ENCODE assay signal across 16 cellular contexts in genomic region chr3:123431007-123431657, GRCh38. TPM values are rescaled to one million over a fixed set of nuclear protein-coding genes. Genes with fewer than 3 reads are reported as not detected.
DNase-seq lines count a peak whose midpoint lies in the region; ATAC-seq and TF ChIP-seq lines count a peak whose summit lies in the region.
"Had no signal": no experiment of that assay in that cellular context is flagged by ENCODE, and none has a peak within 500 bp of the region (broad histone marks: within the 10 kb centered on the region; RNA-seq: fewer than 3 reads in every experiment).

No MANE protein-coding gene starts in this region.

- no peak overlapping the region for H3K4me3 Mint-ChIP-seq in nephron
- H3K4me3 Mint-ChIP-seq: CD14-positive monocyte, H9 had no signal

- no peak overlapping the region for H3K4me3 ChIP-seq in left ventricle myocardium inferior
- no peak overlapping the region for H3K4me3 ChIP-seq in epithelial cell of proximal tubule (ENCODE audit: low read depth, low read length)
- no peak overlapping the region for H3K4me3 ChIP-seq in tibial artery

- H3K27ac ChIP-seq in left ventricle myocardium inferior (replicated peaks), result peak overlapping the region; percentile 89
- peak overlapping the region; percentile 90 to 96 for H3K27ac ChIP-seq in tibial artery

- no peak for ATAC-seq in left ventricle myocardium superior
- no peak for ATAC-seq in HG03039 (IDR thresholded peaks at IDR 0.05; ENCODE audit: unreplicated experiment)

- H3K36me3 ChIP-seq in left ventricle myocardium inferior, result no peaks in the 10 kb centered on the region
- H3K36me3 ChIP-seq in tibial artery, result no peaks in the 10 kb centered on the region

- H3K9me3 Mint-ChIP-seq in nephron, result no peaks in the 10 kb centered on the region
- H3K9me3 Mint-ChIP-seq: H9 had no signal

- peaks cover 24% of the 10 kb centered on the region for H3K27me3 Mint-ChIP-seq in nephron (ENCODE audit: low read depth)

- no peak for TF ChIP-seq CTCF in left ventricle myocardium inferior (IDR thresholded peaks at IDR 0.05; ENCODE audit: borderline replicate concordance)
- no peak for TF ChIP-seq CTCF in epithelial cell of proximal tubule (conservative IDR thresholded peaks at IDR 0.05; ENCODE audit: low read depth, low read length)
- TF ChIP-seq CTCF in nephron (IDR thresholded peaks at IDR 0.05; ENCODE audit: unreplicated experiment in 3 of 3), result no peak
- no peak for TF ChIP-seq CTCF in tibial artery (IDR thresholded peaks at IDR 0.05)

- H3K27me3 ChIP-seq in left ventricle myocardium inferior (ENCODE audit: low read depth) (no peaks in the 10 kb centered on the region), tibial artery (no peaks in the 10 kb centered on the region)

- peak overlapping the region in 2 of 3 experiments; percentile 46 to 68 for H3K27ac Mint-ChIP-seq in nephron

- intact Hi-C loops in left ventricle myocardium inferior (cut with micrococcal nuclease), result no loop called here
- intact Hi-C loops in left ventricle myocardium superior (cut with micrococcal nuclease), result no loop called here
- intact Hi-C loops in tibial artery (cut with DNase I; ENCODE audit: low total_unique reads), result no loop called here

- H3K4me1 Mint-ChIP-seq in nephron, result peaks cover 13% of the 10 kb centered on the region
- H3K4me1 Mint-ChIP-seq: CD14-positive monocyte had no signal

- no peak for DNase-seq in left ventricle myocardium inferior
- no peak for DNase-seq in left ventricle myocardium superior
- peak; percentile 76 for DNase-seq in epithelial cell of proximal tubule (ENCODE audit: low read depth)
- DNase-seq in tibial artery, result no peak
- no peak for DNase-seq in cerebellar nuclear complex (lab: John Stamatoyannopoulos, UW)
- no peak for DNase-seq in effector CD4-positive, alpha-beta T cell
- DNase-seq: COR-L47, H9, Karpas-422, MM.1S, NCI-H1105 treated with DMSO at 0.1 percent for 48 hours, NCI-H187 treated with DMSO at 0.1 percent for 48 hours, NCI-H446 treated with DMSO at 0.1 percent for 48 hours had no signal

- H3K9me3 ChIP-seq in left ventricle myocardium inferior (replicated peaks) (no peaks in the 10 kb centered on the region), tibial artery (no peaks in the 10 kb centered on the region)

- no peaks in the 10 kb centered on the region for H3K36me3 Mint-ChIP-seq in nephron (ENCODE audit: low read depth)
- H3K36me3 Mint-ChIP-seq: CD14-positive monocyte had no signal

- H3K4me1 ChIP-seq in left ventricle myocardium inferior (peaks cover 96% of the 10 kb centered on the region), tibial artery (peaks cover 0 to 98% (median 51%) of the 10 kb centered on the region in 4 donors)

RNA-seq across cellular contexts. Expression of gene ADCY5, which starts 17.8 kb away (rescaled TPM):
- 249 TPM for total RNA-seq in left ventricle myocardium inferior
- total RNA-seq in left ventricle myocardium superior, result 273 TPM
- total RNA-seq in epithelial cell of proximal tubule, result 0.07 and 2.7 TPM in 2 replicates

Comparison
In these comparisons a context has a peak if more than half of its experiments do, and no peak if none do; other contexts are left out.
1. RNA of gene ADCY5, which starts 17.8 kb away (total RNA-seq): 273 TPM in left ventricle myocardium superior (single experiment) and 249 TPM in left ventricle myocardium inferior (single experiment); 0.07 to 2.7 TPM in epithelial cell of proximal tubule; every median in the first group is over 10 times any median in the second.